ENCODE assay signal across 20 cellular contexts in the genomic region with DNA sequence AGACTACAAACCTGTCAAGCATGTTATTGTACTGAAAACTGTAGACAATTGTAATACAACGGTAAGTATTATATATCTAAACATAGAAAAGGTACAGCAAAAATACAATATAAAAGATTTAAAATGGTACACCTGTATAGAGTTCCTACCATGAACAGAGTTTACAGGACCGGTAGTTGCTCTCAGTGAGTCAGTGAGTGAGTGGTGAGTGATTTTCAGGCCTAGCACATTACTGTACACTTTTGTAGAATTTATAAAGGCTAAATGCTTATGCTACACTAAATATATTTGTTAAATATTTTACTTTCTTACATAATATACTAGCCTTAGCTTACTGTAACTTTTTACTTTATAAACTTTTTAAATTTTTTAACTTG. TPM values are rescaled to one million over a fixed set of nuclear protein-coding genes. Genes with fewer than 3 reads are reported as not detected.
"Had no signal": no experiment of that assay in that cellular context is flagged by ENCODE, and none has a peak within 500 bp of the region (broad histone marks: within the 10 kb centered on the region; RNA-seq: fewer than 3 reads in every experiment).

No MANE protein-coding gene starts in this region.

- ATAC-seq: activated CD8-positive, alpha-beta T cell treated with anti-CD3 and anti-CD28 coated beads for 36 hours; activated T-helper 17 cell treated with anti-CD3 and anti-CD28 coated beads, Interleukin-2, amount 50 U/mL, for 72 hours; left cardiac atrium had no signal

- H3K4me3 Mint-ChIP-seq: activated B cell treated with CpG ODN at 0.5 μM for 24 hours; activated CD8-positive, alpha-beta T cell treated with anti-CD3 and anti-CD28 coated beads for 36 hours; activated naive CD8-positive, alpha-beta T cell treated with anti-CD3 and anti-CD28 coated beads for 36 hours; activated T-helper 17 cell treated with anti-CD3 and anti-CD28 coated beads, Interleukin-2, amount 50 U/mL, for 72 hours; mesothelial cell of epicardium; nephron progenitor cell; T-helper 2 cell treated with Interferon-gamma antibody and Interleukin-4, amounts not matched to agents 5 μg/mL and 100 μg/mL, for 36 hours had no signal

- H3K27me3 Mint-ChIP-seq: activated B cell treated with CpG ODN at 0.5 μM for 24 hours; activated CD8-positive, alpha-beta T cell treated with anti-CD3 and anti-CD28 coated beads for 36 hours; activated naive CD8-positive, alpha-beta T cell treated with anti-CD3 and anti-CD28 coated beads for 36 hours; activated T-helper 17 cell treated with anti-CD3 and anti-CD28 coated beads, Interleukin-2, amount 50 U/mL, for 72 hours had no signal

- H3K27ac ChIP-seq: colonic mucosa, lower lobe of right lung, thyroid gland had no signal

- H3K36me3 Mint-ChIP-seq: activated naive CD8-positive, alpha-beta T cell treated with anti-CD3 and anti-CD28 coated beads for 36 hours had no signal

- DNase-seq: activated B cell treated with CpG ODN at 0.5 μM for 24 hours; activated CD4-positive, alpha-beta T cell treated with anti-CD3 and anti-CD28 coated beads for 48 hours; activated CD8-positive, alpha-beta T cell treated with anti-CD3 and anti-CD28 coated beads for 36 hours; activated naive CD4-positive, alpha-beta T cell; activated naive CD8-positive, alpha-beta T cell treated with anti-CD3 and anti-CD28 coated beads for 36 hours; activated T-cell treated with anti-CD3 and anti-CD28 coated beads, Interleukin-2, amount 50 U/mL, for 1 hour; central memory CD4-positive, alpha-beta T cell; colonic mucosa; left cardiac atrium; lower lobe of right lung; nephron progenitor cell; nucleus accumbens; retina; stimulated activated CD4-positive, alpha-beta T cell treated with anti-CD3 and anti-CD28 coated beads, Interleukin-12 subunit alpha, Interleukin-12 subunit beta, amount 100 ng/mL, for 4 hours; stimulated activated CD4-positive, alpha-beta T cell treated with anti-CD3 and anti-CD28 coated beads, Interleukin-1b, Interleukin-23, amount 100 ng/mL, for 48 hours; stimulated activated naive CD4-positive, alpha-beta T cell treated with Interleukin-2 at 50 U/mL for 16 hours; thyroid gland had no signal

- H3K9me3 Mint-ChIP-seq: activated B cell treated with CpG ODN at 0.5 μM for 24 hours; activated CD8-positive, alpha-beta T cell treated with anti-CD3 and anti-CD28 coated beads for 36 hours; T-helper 2 cell treated with Interferon-gamma antibody and Interleukin-4, amounts not matched to agents 5 μg/mL and 100 μg/mL, for 36 hours had no signal

- H3K4me1 ChIP-seq: colonic mucosa, lower lobe of right lung had no signal

- H3K36me3 ChIP-seq: colonic mucosa, lower lobe of right lung, thyroid gland had no signal

- H3K9me3 ChIP-seq: colonic mucosa, lower lobe of right lung, thyroid gland had no signal

- H3K27ac Mint-ChIP-seq: activated B cell treated with CpG ODN at 0.5 μM for 24 hours; activated CD8-positive, alpha-beta T cell treated with anti-CD3 and anti-CD28 coated beads for 36 hours; activated naive CD8-positive, alpha-beta T cell treated with anti-CD3 and anti-CD28 coated beads for 36 hours; activated T-helper 17 cell treated with anti-CD3 and anti-CD28 coated beads, Interleukin-2, amount 50 U/mL, for 72 hours; T-helper 2 cell treated with Interferon-gamma antibody and Interleukin-4, amounts not matched to agents 5 μg/mL and 100 μg/mL, for 36 hours had no signal

- H3K4me3 ChIP-seq: colonic mucosa, lower lobe of right lung, thyroid gland had no signal

- H3K4me1 Mint-ChIP-seq: activated B cell treated with CpG ODN at 0.5 μM for 24 hours; activated naive CD8-positive, alpha-beta T cell treated with anti-CD3 and anti-CD28 coated beads for 36 hours; activated T-helper 17 cell treated with anti-CD3 and anti-CD28 coated beads, Interleukin-2, amount 50 U/mL, for 72 hours had no signal

- H3K27me3 ChIP-seq: colonic mucosa, thyroid gland had no signal

RNA-seq across cellular contexts. Expression of gene PDGFC, which starts 37.4 kb away (rescaled TPM):
- total RNA-seq: activated B cell treated with CpG ODN at 0.5 μM for 24 hours; activated CD8-positive, alpha-beta T cell treated with anti-CD3 and anti-CD28 coated beads for 36 hours; activated naive CD8-positive, alpha-beta T cell treated with anti-CD3 and anti-CD28 coated beads for 36 hours; activated T-helper 17 cell treated with anti-CD3 and anti-CD28 coated beads, Interleukin-2, amount 50 U/mL, for 72 hours had no signal
